Comparison of ENCODE assay signal across 21 cellular contexts in the genomic region with DNA sequence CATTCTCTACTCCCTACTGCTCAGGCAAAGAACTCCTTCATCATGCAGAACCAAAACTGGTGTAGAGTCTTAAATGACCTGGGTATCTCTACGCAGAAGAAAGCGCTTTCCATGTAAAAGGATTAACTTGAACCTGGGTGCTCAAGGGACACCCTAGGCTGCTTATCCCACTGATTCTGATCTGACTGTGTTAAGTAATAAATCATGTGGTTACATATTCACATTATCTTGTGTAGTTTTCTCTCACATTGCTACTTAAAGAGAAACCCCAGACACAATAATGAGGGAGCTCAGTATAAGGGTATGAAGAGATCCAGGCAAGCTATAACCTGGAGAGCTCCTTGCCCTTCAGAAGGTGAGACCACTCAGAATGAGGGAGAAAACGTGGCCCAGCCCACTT.
DNase-seq lines count a peak whose midpoint lies in the region; ATAC-seq and TF ChIP-seq lines count a peak whose summit lies in the region.
"Had no signal": no experiment of that assay in that cellular context is flagged by ENCODE, and none has a peak within 500 bp of the region (broad histone marks: within the 10 kb centered on the region; RNA-seq: fewer than 3 reads in every experiment).

No MANE protein-coding gene starts in this region.

- H3K18ac ChIP-seq in mesenchymal stem cell (ENCODE audit: low read depth in 1 of 2, low read length in 2 of 2), result peak overlapping the region in 1 of 2 experiments; percentile 61

- H4K91ac ChIP-seq in mesenchymal stem cell (ENCODE audit: low read length), result no peak overlapping the region

- no peaks in the 10 kb centered on the region for H3K9me3 Mint-ChIP-seq in HFFc6
- H3K9me3 Mint-ChIP-seq: CD4-positive, alpha-beta memory T cell had no signal

- no peak overlapping the region for H3K9ac ChIP-seq in mesenchymal stem cell (ENCODE audit: low read length)
- H3K9ac ChIP-seq: BLaER1, SK-N-SH had no signal

- no peak overlapping the region for H2BK120ac ChIP-seq in mesenchymal stem cell (ENCODE audit: low read depth, low read length)

- CTCF ChIA-PET in Panc1 (lab: Charles Lee), result no interaction called here

- H3K79me1 ChIP-seq in mesenchymal stem cell (replicated peaks; ENCODE audit: low read length, poor library complexity, severe bottlenecking), result no peaks in the 10 kb centered on the region

- H3K27ac Mint-ChIP-seq in HFFc6, result no peak overlapping the region
- H3K27ac Mint-ChIP-seq: CD4-positive, alpha-beta memory T cell had no signal

- no peak overlapping the region for H2AFZ ChIP-seq in mesenchymal stem cell (ENCODE audit: low read depth, low read length)

- no peaks in the 10 kb centered on the region for H3K27me3 ChIP-seq in Panc1 (ENCODE audit: control insufficient read depth, insufficient read depth, low read length)
- H3K27me3 ChIP-seq in mesenchymal stem cell (ENCODE audit: control insufficient read depth in 1 of 2, insufficient read depth in 1 of 2, low read length in 2 of 2), result no peaks in the 10 kb centered on the region
- H3K27me3 ChIP-seq in thoracic aorta (replicated peaks; ENCODE audit: insufficient read depth), result no peaks in the 10 kb centered on the region
- H3K27me3 ChIP-seq: BLaER1 had no signal

- no peak overlapping the region for H3K14ac ChIP-seq in mesenchymal stem cell (ENCODE audit: low read length in 2 of 2)

- no peak overlapping the region for H3K4ac ChIP-seq in mesenchymal stem cell (ENCODE audit: low read depth in 1 of 2, low read length in 2 of 2)

- peak overlapping the region in 1 of 2 experiments; percentile 68 for H2BK12ac ChIP-seq in mesenchymal stem cell (ENCODE audit: low read length in 2 of 2)

- no peak overlapping the region for H3K4me3 Mint-ChIP-seq in HFFc6
- H3K4me3 Mint-ChIP-seq: CD4-positive, alpha-beta memory T cell had no signal

- H3K4me1 ChIP-seq in Panc1 (ENCODE audit: control insufficient read depth, insufficient read depth, low read length), result peaks cover 28% of the 10 kb centered on the region
- peaks cover 10% of the 10 kb centered on the region for H3K4me1 ChIP-seq in mesenchymal stem cell (ENCODE audit: control insufficient read depth, insufficient read depth, low read depth, low read length)
- peaks cover 39 to 84% of the 10 kb centered on the region in 2 donors for H3K4me1 ChIP-seq in thoracic aorta (ENCODE audit: control insufficient read depth in 1 of 2, low read depth in 2 of 2)

- intact Hi-C loops in Panc1 (cut with micrococcal nuclease; ENCODE audit: unreplicated experiment), result no loop called here

- no peak overlapping the region for H2BK5ac ChIP-seq in mesenchymal stem cell (ENCODE audit: low read depth, low read length, poor library complexity, severe bottlenecking)

- no peaks in the 10 kb centered on the region for H3K36me3 Mint-ChIP-seq in HFFc6 (ENCODE audit: low read depth)
- H3K36me3 Mint-ChIP-seq: CD4-positive, alpha-beta memory T cell had no signal

- H3K27ac ChIP-seq in C4-2B, result peak overlapping the region; percentile 54; the same call in 1 of the 2 replicates
- H3K27ac ChIP-seq in Panc1 (ENCODE audit: low read length), result peak overlapping the region; percentile 99
- no peak overlapping the region for H3K27ac ChIP-seq in mesenchymal stem cell (ENCODE audit: low read length, poor library complexity, severe bottlenecking)
- peak overlapping the region; percentile 88 to 92 for H3K27ac ChIP-seq in thoracic aorta
- H3K27ac ChIP-seq: BLaER1 had no signal

- H3K27me3 Mint-ChIP-seq in HFFc6 (ENCODE audit: insufficient read depth), result no peaks in the 10 kb centered on the region

- no peaks in the 10 kb centered on the region for H3K36me3 ChIP-seq in Panc1 (ENCODE audit: control insufficient read depth, insufficient read depth, low read length)
- no peaks in the 10 kb centered on the region for H3K36me3 ChIP-seq in mesenchymal stem cell (ENCODE audit: control insufficient read depth in 1 of 2, insufficient read depth in 2 of 2, low read depth in 1 of 2, low read length in 2 of 2)
- no peaks in the 10 kb centered on the region for H3K36me3 ChIP-seq in thoracic aorta
- H3K36me3 ChIP-seq: BLaER1 had no signal

- POLR2A ChIA-PET in Panc1 (lab: Charles Lee), result no interaction called here

- H3K4me2 ChIP-seq in mesenchymal stem cell (ENCODE audit: low read length, poor library complexity, severe bottlenecking), result no peak overlapping the region
- H3K4me2 ChIP-seq: BLaER1, SK-N-SH had no signal

- TF ChIP-seq CTCF in C4-2B (conservative IDR thresholded peaks at IDR 0.05) (no peak), Panc1 (IDR thresholded peaks at IDR 0.05) (no peak), thoracic aorta (IDR thresholded peaks at IDR 0.05) (no peak), HFFc6 (IDR thresholded peaks at IDR 0.05) (no peak)

- in situ Hi-C loops in Panc1 (cut with HindIII; ENCODE audit: low pct_unique_long_range_greater_than_20kb, low sequenced_read_pairs), result no loop called here

- BruUV-seq in Panc1 (replicated peaks; lab: Mats Ljungman, UMichigan), result no TSS peak

- 83% methylated on average over 3 of the region's 3 CpGs for WGBS in mesenchymal stem cell

- H2BK15ac ChIP-seq in mesenchymal stem cell (ENCODE audit: low read depth, poor library complexity, severe bottlenecking), result no peak overlapping the region

- H4K8ac ChIP-seq in mesenchymal stem cell (ENCODE audit: low read length), result no peak overlapping the region

- DNase-seq in Panc1 (ENCODE audit: low read depth, low spot score) (no peak), mesenchymal stem cell (no peak), thoracic aorta (ENCODE audit: low spot score) (no peak), HFFc6 (no peak), NOMO-1 treated with DMSO at 0.1 percent for 48 hours (lab: John Stamatoyannopoulos, UW; ENCODE audit: unreplicated experiment) (no peak), COR-L47 (lab: John Stamatoyannopoulos, UW) (no peak), foreskin melanocyte (no peak)
- DNase-seq: Caco-2; CD4-positive, alpha-beta memory T cell; DMS79; HCEC 1CT; Kasumi-1; NCI-H1105; NCI-H1436 treated with DMSO at 0.1 percent for 48 hours; NCI-H187 treated with DMSO at 0.1 percent for 48 hours; NCI-H2107; NCI-H524 treated with DMSO at 0.1 percent for 48 hours; NCI-H774; SK-N-SH had no signal

- peak overlapping the region; percentile 38 for H2AK5ac ChIP-seq in mesenchymal stem cell (ENCODE audit: low read length, severe bottlenecking)

- H3K9me3 ChIP-seq in Panc1 (ENCODE audit: control insufficient read depth, insufficient read depth, low read depth, low read length) (peaks cover 8% of the 10 kb centered on the region; the same call in 1 of the 2 replicates), mesenchymal stem cell (ENCODE audit: control insufficient read depth, low read length) (no peaks in the 10 kb centered on the region), thoracic aorta (no peaks in the 10 kb centered on the region)
- H3K9me3 ChIP-seq: BLaER1, Caco-2, SK-N-SH had no signal

- no peak overlapping the region for H3K23ac ChIP-seq in mesenchymal stem cell (ENCODE audit: low read length in 2 of 2)

- ATAC-seq in Panc1 (no peak), thoracic aorta (ENCODE audit: insufficient number of reproducible peaks, low FRiP score, low read depth) (no peak)

- H3K4me3 ChIP-seq in Panc1 (ENCODE audit: low read depth in 2 of 2, low read length in 2 of 2) (no peak overlapping the region), mesenchymal stem cell (ENCODE audit: insufficient read depth in 1 of 2, low read depth in 1 of 2, low read length in 2 of 2) (no peak overlapping the region), thoracic aorta (no peak overlapping the region)
- H3K4me3 ChIP-seq: BLaER1 had no signal

- H3K4me1 Mint-ChIP-seq in HFFc6 (ENCODE audit: low read depth), result peaks cover 14% of the 10 kb centered on the region; the same call in 1 of the 2 replicates
- H3K4me1 Mint-ChIP-seq: CD4-positive, alpha-beta memory T cell had no signal
